ENCODE assay signal across 14 cellular contexts in genomic region chr22:37240240-37240940, GRCh38. TPM values are rescaled to one million over a fixed set of nuclear protein-coding genes. Genes with fewer than 3 reads are reported as not detected.
DNase-seq lines count a peak whose midpoint lies in the region; ATAC-seq and TF ChIP-seq lines count a peak whose summit lies in the region.
"Had no signal": no experiment of that assay in that cellular context is flagged by ENCODE, and none has a peak within 500 bp of the region (broad histone marks: within the 10 kb centered on the region; RNA-seq: fewer than 3 reads in every experiment).

No MANE protein-coding gene starts in this region.

- DNase-seq in stimulated activated naive CD8-positive, alpha-beta T cell treated with anti-CD3 and anti-CD28 coated beads, Interleukin-15, Interleukin-2, amounts not matched to agents 100 U/mL and 50 U/mL, for 24 hours: no peak
- DNase-seq in activated CD8-positive, alpha-beta T cell treated with anti-CD3 and anti-CD28 coated beads for 36 hours: no peak
- DNase-seq in immature natural killer cell (no peak), foreskin melanocyte (no peak), Kasumi-1 (lab: John Stamatoyannopoulos, UW) (no peak), OCI-M2 (lab: John Stamatoyannopoulos, UW; ENCODE audit: unreplicated experiment) (no peak), occipital lobe (lab: John Stamatoyannopoulos, UW) (no peak)
- DNase-seq: activated CD4-positive, alpha-beta T cell treated with anti-CD3 and anti-CD28 coated beads for 4 hours had no signal

- peaks cover 62% of the 10 kb centered on the region for H3K36me3 Mint-ChIP-seq in stimulated activated naive CD8-positive, alpha-beta T cell treated with anti-CD3 and anti-CD28 coated beads, Interleukin-15, Interleukin-2, amounts not matched to agents 100 ng/mL and 50 ng/mL, for 24 hours (ENCODE audit: low read depth)
- H3K36me3 Mint-ChIP-seq in activated CD8-positive, alpha-beta T cell treated with anti-CD3 and anti-CD28 coated beads for 36 hours (ENCODE audit: low read depth): peaks cover 87% of the 10 kb centered on the region
- H3K36me3 Mint-ChIP-seq in immature natural killer cell: peaks cover 9 to 48% (median 28%) of the 10 kb centered on the region in 3 donors

- POLR2A ChIA-PET in activated CD8-positive, alpha-beta T cell treated with anti-CD3 and anti-CD28 coated beads for 36 hours (lab: Charles Lee): interaction anchor here (0.8 to 9.5 kb wide), 8 partner anchors 9 to 160 kb away, joined by 3 to 209 read pairs (median 6); partner anchors contain the start of gene IL2RB

- peak overlapping the region; percentile 95 for H3K4me3 Mint-ChIP-seq in stimulated activated naive CD8-positive, alpha-beta T cell treated with anti-CD3 and anti-CD28 coated beads, Interleukin-15, Interleukin-2, amounts not matched to agents 100 ng/mL and 50 ng/mL, for 24 hours
- H3K4me3 Mint-ChIP-seq in activated CD8-positive, alpha-beta T cell treated with anti-CD3 and anti-CD28 coated beads for 36 hours: peak overlapping the region; percentile 98
- H3K4me3 Mint-ChIP-seq in immature natural killer cell: peak overlapping the region; percentile 88 to 99 (median 98)

- no peaks in the 10 kb centered on the region for H3K9me3 Mint-ChIP-seq in stimulated activated naive CD8-positive, alpha-beta T cell treated with anti-CD3 and anti-CD28 coated beads, Interleukin-15, Interleukin-2, amounts not matched to agents 100 ng/mL and 50 ng/mL, for 24 hours
- no peaks in the 10 kb centered on the region for H3K9me3 Mint-ChIP-seq in activated CD8-positive, alpha-beta T cell treated with anti-CD3 and anti-CD28 coated beads for 36 hours
- H3K9me3 Mint-ChIP-seq in immature natural killer cell: no peaks in the 10 kb centered on the region

- peak overlapping the region; percentile 94 for H3K27ac Mint-ChIP-seq in stimulated activated naive CD8-positive, alpha-beta T cell treated with anti-CD3 and anti-CD28 coated beads, Interleukin-15, Interleukin-2, amounts not matched to agents 100 ng/mL and 50 ng/mL, for 24 hours
- peak overlapping the region; percentile 97 for H3K27ac Mint-ChIP-seq in activated CD8-positive, alpha-beta T cell treated with anti-CD3 and anti-CD28 coated beads for 36 hours
- peak overlapping the region; percentile 95 to 99 (median 98) for H3K27ac Mint-ChIP-seq in immature natural killer cell

- H3K27me3 Mint-ChIP-seq in stimulated activated naive CD8-positive, alpha-beta T cell treated with anti-CD3 and anti-CD28 coated beads, Interleukin-15, Interleukin-2, amounts not matched to agents 100 ng/mL and 50 ng/mL, for 24 hours: no peaks in the 10 kb centered on the region
- no peaks in the 10 kb centered on the region for H3K27me3 Mint-ChIP-seq in activated CD8-positive, alpha-beta T cell treated with anti-CD3 and anti-CD28 coated beads for 36 hours
- peaks cover 17 to 46% (median 18%) of the 10 kb centered on the region in 3 donors for H3K27me3 Mint-ChIP-seq in immature natural killer cell (ENCODE audit: low read depth in 3 of 3)

- H3K4me1 Mint-ChIP-seq in stimulated activated naive CD8-positive, alpha-beta T cell treated with anti-CD3 and anti-CD28 coated beads, Interleukin-15, Interleukin-2, amounts not matched to agents 100 ng/mL and 50 ng/mL, for 24 hours (ENCODE audit: low read depth): peaks cover 78% of the 10 kb centered on the region
- peaks cover 68% of the 10 kb centered on the region for H3K4me1 Mint-ChIP-seq in activated CD8-positive, alpha-beta T cell treated with anti-CD3 and anti-CD28 coated beads for 36 hours (ENCODE audit: low read depth)
- peaks cover 87 to 91% of the 10 kb centered on the region in 2 donors for H3K4me1 Mint-ChIP-seq in immature natural killer cell

- intact Hi-C loops in activated CD8-positive, alpha-beta T cell treated with anti-CD3 and anti-CD28 coated beads for 36 hours (cut with micrococcal nuclease): no loop called here

- ATAC-seq in stimulated activated naive CD8-positive, alpha-beta T cell treated with anti-CD3 and anti-CD28 coated beads, Interleukin-15, Interleukin-2, amounts not matched to agents 100 U/mL and 50 U/mL, for 24 hours: no peak
- no peak for ATAC-seq in activated CD8-positive, alpha-beta T cell treated with anti-CD3 and anti-CD28 coated beads for 36 hours

- CTCF ChIA-PET in activated CD8-positive, alpha-beta T cell treated with anti-CD3 and anti-CD28 coated beads for 36 hours (lab: Charles Lee): interaction anchor here (0.7 to 12.0 kb wide), 7 partner anchors 11 to 220 kb away, joined by 4 to 154 read pairs (median 5); no protein-coding TSS in a partner anchor

- no peak for TF ChIP-seq CTCF in activated CD8-positive, alpha-beta T cell treated with anti-CD3 and anti-CD28 coated beads for 36 hours (IDR thresholded peaks at IDR 0.05)

RNA-seq across cellular contexts. Expression of gene RAC2, which starts 3.7 kb away (rescaled TPM):
- 100 to 1,000 TPM; 699 to 717 TPM for total RNA-seq in activated CD8-positive, alpha-beta T cell treated with anti-CD3 and anti-CD28 coated beads for 36 hours
- 1,000 to 10,000 TPM in 2 of 3 donors, 100 to 1,000 TPM in 1; 962 to 1,843 (median 1,262) TPM for polyA plus RNA-seq in immature natural killer cell
- total RNA-seq in occipital lobe: not detected

RNA-seq across cellular contexts. Expression of gene SSTR3, which starts 28.1 kb away (rescaled TPM):
- total RNA-seq in activated CD8-positive, alpha-beta T cell treated with anti-CD3 and anti-CD28 coated beads for 36 hours: 1 to 10 TPM; 7.9 to 8.5 TPM
- polyA plus RNA-seq in immature natural killer cell: not detected
- not detected for total RNA-seq in occipital lobe
- total RNA-seq: Daoy, dermis microvascular lymphatic vessel endothelial cell, H4, mesenteric fat pad, pulmonary artery endothelial cell had no signal

RNA-seq across cellular contexts. Expression of gene CYTH4, which starts 41.9 kb away (rescaled TPM):
- 10 to 100 TPM; 33.2 to 33.4 TPM for total RNA-seq in activated CD8-positive, alpha-beta T cell treated with anti-CD3 and anti-CD28 coated beads for 36 hours
- 10 to 100 TPM; 42.5 to 95.4 (median 54.1) TPM for polyA plus RNA-seq in immature natural killer cell
- 2.3 TPM for total RNA-seq in occipital lobe

RNA-seq across cellular contexts. Expression of gene C1QTNF6, which starts 52.3 kb away (rescaled TPM):
- 1 to 10 TPM; 6.4 TPM for total RNA-seq in activated CD8-positive, alpha-beta T cell treated with anti-CD3 and anti-CD28 coated beads for 36 hours
- 1 to 10 TPM in 2 of 3 donors, not detected in 1; 1.5 to 1.8 TPM for polyA plus RNA-seq in immature natural killer cell
- total RNA-seq in occipital lobe: 5.3 TPM

Comparison
In these comparisons a context has a peak if more than half of its experiments do, and no peak if none do; other contexts are left out.
1. RNA of gene RAC2, which starts 3.7 kb away (total RNA-seq): 699 to 717 TPM in activated CD8-positive, alpha-beta T cell treated with anti-CD3 and anti-CD28 coated beads for 36 hours; not detected in occipital lobe (single experiment); every median in the first group is over 100 times any median in the second.
2. RNA of gene CYTH4, which starts 41.9 kb away (total RNA-seq): 33.2 to 33.4 TPM in activated CD8-positive, alpha-beta T cell treated with anti-CD3 and anti-CD28 coated beads for 36 hours; 2.3 TPM in occipital lobe (single experiment); every median in the first group is over 10 times any median in the second.
3. Peak in every context shown above with its lines, with median percentiles within 50 percentile points of each other: H3K27ac Mint-ChIP-seq and H3K4me3 Mint-ChIP-seq.